In the genomic region with DNA sequence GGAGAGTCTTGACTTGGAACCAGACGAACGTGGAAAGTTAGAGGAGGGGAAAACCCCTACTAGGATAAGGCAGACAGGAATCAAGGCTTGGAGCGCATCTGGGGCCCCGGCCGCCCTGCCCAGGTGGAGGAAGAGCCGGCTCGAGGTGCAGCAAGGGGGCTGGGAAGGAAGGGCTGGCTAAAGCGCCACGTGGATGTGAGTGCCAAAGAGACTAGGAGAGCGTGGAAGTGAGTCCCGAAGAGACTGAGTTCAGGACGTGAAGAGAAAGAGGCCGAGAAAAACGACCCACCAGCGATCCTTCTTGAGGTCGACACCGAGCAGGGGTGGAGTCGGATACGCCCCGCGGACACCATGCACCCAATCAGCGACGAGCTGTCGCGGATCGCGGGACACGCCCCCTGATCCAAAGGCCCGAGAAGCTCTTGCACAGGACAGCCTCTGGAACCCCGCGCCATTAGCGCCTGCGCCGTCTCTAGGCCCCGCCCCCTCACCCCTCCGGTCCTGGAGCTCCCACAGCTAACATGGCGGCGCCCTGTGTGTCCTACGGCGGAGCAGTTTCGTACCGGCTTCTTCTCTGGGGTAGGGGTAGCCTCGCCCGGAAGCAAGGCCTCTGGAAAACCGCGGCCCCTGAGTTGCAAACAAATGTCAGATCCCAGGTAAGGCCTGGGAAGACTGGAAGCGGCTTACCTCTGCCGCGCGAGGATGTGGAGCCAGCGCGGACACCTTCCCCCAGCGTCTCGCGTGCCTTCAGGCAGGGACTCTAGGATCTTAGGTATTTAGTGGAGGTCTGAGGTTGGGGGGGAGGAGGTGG, we compare ENCODE assay signal across 8 cellular contexts. TPM values are rescaled to one million over a fixed set of nuclear protein-coding genes. Genes with fewer than 3 reads are reported as not detected.
DNase-seq lines count a peak whose midpoint lies in the region; ATAC-seq and TF ChIP-seq lines count a peak whose summit lies in the region.

Gene MRPS9, plus strand, starts transcription at position 498 of the 811 bp plus-strand sequence. Its CDS starts 24 bp downstream, at position 522.

- H3K27ac ChIP-seq in coronary artery = peak within 1 kb of the TSS; percentile 70 to 81

- H3K4me3 ChIP-seq in BJ (ENCODE audit: low read depth, low read length) (peak within 1 kb of the TSS; percentile 74), coronary artery (peak within 1 kb of the TSS; percentile 98)

- H3K27me3 ChIP-seq in BJ (ENCODE audit: control insufficient read depth, insufficient read depth, low read length) = no peaks in the 10 kb centered on the region

- peak within 1 kb of the TSS; percentile 96 for H3K4me3 Mint-ChIP-seq in activated CD4-positive, alpha-beta T cell treated with anti-CD3 and anti-CD28 coated beads, Interleukin-2, amount 10 ng/mL, durations not matched to agents 24 days and 14 days

- TF ChIP-seq CTCF in BJ (IDR thresholded peaks at IDR 0.05; ENCODE audit: insufficient read depth, low read depth, low read length) = no peak
- no peak for TF ChIP-seq CTCF in coronary artery (IDR thresholded peaks at IDR 0.05)

- H3K9me3 Mint-ChIP-seq in activated CD4-positive, alpha-beta T cell treated with anti-CD3 and anti-CD28 coated beads, Interleukin-2, amount 10 ng/mL, durations not matched to agents 24 days and 14 days = no peaks in the 10 kb centered on the region

- intact Hi-C loops in activated CD4-positive, alpha-beta T cell treated with anti-CD3 and anti-CD28 coated beads, Interleukin-2, amount 10 ng/mL, durations not matched to agents 24 days and 14 days (cut with micrococcal nuclease) = loop anchor here (5.0 kb wide), 2 partner anchors 35 to 1155 kb away; partner anchors contain the start of gene UXS1
- intact Hi-C loops in left colon (cut with DNase I, micrococcal nuclease) = no loop called here

- H3K36me3 ChIP-seq in BJ (ENCODE audit: control insufficient read depth, insufficient read depth, low read length) = no peaks in the 10 kb centered on the region

- peaks cover 6% of the 10 kb centered on the region for H3K36me3 Mint-ChIP-seq in activated CD4-positive, alpha-beta T cell treated with anti-CD3 and anti-CD28 coated beads, Interleukin-2, amount 10 ng/mL, durations not matched to agents 24 days and 14 days (ENCODE audit: low read depth)

- ATAC-seq in GM19324 (IDR thresholded peaks at IDR 0.05; ENCODE audit: low FRiP score, unreplicated experiment) (peak; percentile 100), HG03469 (IDR thresholded peaks at IDR 0.05; ENCODE audit: unreplicated experiment) (peak; percentile 99), left colon (peak; percentile 99)

- peak; percentile 91 for DNase-seq in BJ (ENCODE audit: low read depth)
- peak; percentile 94 for DNase-seq in NCI-H526 treated with DMSO at 0.1 percent for 48 hours (lab: John Stamatoyannopoulos, UW)
- peak; percentile 99 for DNase-seq in activated CD4-positive, alpha-beta T cell treated with anti-CD3 and anti-CD28 coated beads, Interleukin-2, amount 10 ng/mL, durations not matched to agents 24 days and 14 days
- peak; percentile 99 for DNase-seq in coronary artery (ENCODE audit: low spot score)
- DNase-seq in left colon = peak; percentile 98 to 99
- DNase-seq in stimulated activated CD4-positive, alpha-beta T cell treated with anti-CD3 and anti-CD28 coated beads, Interleukin-1b, Interleukin-23, amount 100 ng/mL, for 48 hours = peak; percentile 97

- peaks cover 20% of the 10 kb centered on the region for H3K4me1 Mint-ChIP-seq in activated CD4-positive, alpha-beta T cell treated with anti-CD3 and anti-CD28 coated beads, Interleukin-2, amount 10 ng/mL, durations not matched to agents 24 days and 14 days

- POLR2A ChIA-PET in BJ (lab: Charles Lee) = no interaction called here

- CTCF ChIA-PET in BJ (lab: Yijun Ruan, JAX) = no interaction called here

- H3K27me3 Mint-ChIP-seq in activated CD4-positive, alpha-beta T cell treated with anti-CD3 and anti-CD28 coated beads, Interleukin-2, amount 10 ng/mL, durations not matched to agents 24 days and 14 days = no peaks in the 10 kb centered on the region

- peak within 1 kb of the TSS; percentile 91 for H3K27ac Mint-ChIP-seq in activated CD4-positive, alpha-beta T cell treated with anti-CD3 and anti-CD28 coated beads, Interleukin-2, amount 10 ng/mL, durations not matched to agents 24 days and 14 days

RNA-seq across cellular contexts. Expression of gene MRPS9, which starts in this region (rescaled TPM):
- 19.3 and 21.7 TPM in 2 replicates for polyA plus RNA-seq in BJ (2011; rRNA removed)
- polyA minus RNA-seq in BJ (2011; rRNA and poly(A)+ RNA removed) = 5.8 and 15.5 TPM in 2 replicates
- 32.4 and 33.3 TPM in 2 replicates for total RNA-seq in activated CD4-positive, alpha-beta T cell treated with anti-CD3 and anti-CD28 coated beads, Interleukin-2, amount 10 ng/mL, durations not matched to agents 24 days and 14 days
- total RNA-seq in left colon = 10 to 100 TPM; 25.5 to 32.0 TPM

Comparison
In these comparisons a context has a peak if more than half of its experiments do, and no peak if none do; other contexts are left out.
1. Peak in every context shown above with its lines: DNase-seq, ATAC-seq, H3K4me3 ChIP-seq and H3K27ac ChIP-seq.